In genomic region chr18:62399781-62400308, GRCh38 we compare ENCODE assay signal across 8 cellular contexts.
DNase-seq lines count a peak whose midpoint lies in the region; ATAC-seq and TF ChIP-seq lines count a peak whose summit lies in the region.

No MANE protein-coding gene starts in this region.

- H3K9ac ChIP-seq in mammary epithelial cell (ENCODE audit: insufficient read depth, low read length), result no peak overlapping the region

- no peak overlapping the region for H3K4me2 ChIP-seq in mammary epithelial cell (ENCODE audit: insufficient read depth, low read depth, low read length)

- in situ Hi-C loops in mammary epithelial cell (cut with MboI; ENCODE audit: low sequenced_read_pairs in 2 of 2), result no loop called here

- CTCF ChIA-PET in mammary epithelial cell (lab: Charles Lee; ENCODE audit: low non-redundant PET), result no interaction called here

- dilution Hi-C loops in mammary epithelial cell (cut with HindIII; ENCODE audit: low sequenced_read_pairs), result no loop called here

- BruUV-seq in mammary epithelial cell (replicated peaks; lab: Mats Ljungman, UMichigan), result no TSS peak

- DNase-seq in AG10803 (ENCODE audit: low read depth) (no peak), GM19238 (ENCODE audit: insufficient read length, low spot score) (peak; percentile 25), MG63 (peak; percentile 22), mammary epithelial cell (peak; percentile 7), NCI-H2171 (lab: John Stamatoyannopoulos, UW) (no peak)
- DNase-seq in stimulated activated naive CD4-positive, alpha-beta T cell treated with Interleukin-2 at 50 U/mL for 16 hours (lab: John Stamatoyannopoulos, UW), result no peak

- H3K36me3 ChIP-seq in MG63, result no peaks in the 10 kb centered on the region
- H3K36me3 ChIP-seq in mammary epithelial cell (ENCODE audit: insufficient read depth, low read length), result no peaks in the 10 kb centered on the region

- H3K27ac ChIP-seq in mammary epithelial cell (ENCODE audit: insufficient read depth, low read depth, low read length), result no peak overlapping the region

- H4K20me1 ChIP-seq in mammary epithelial cell (ENCODE audit: insufficient read depth, low read length), result no peaks in the 10 kb centered on the region

- H2AFZ ChIP-seq in mammary epithelial cell (ENCODE audit: low read depth, low read length), result no peak overlapping the region

- no peaks in the 10 kb centered on the region for H3K79me2 ChIP-seq in mammary epithelial cell (ENCODE audit: insufficient read depth, low read length)

- intact Hi-C loops in mammary epithelial cell (cut with micrococcal nuclease), result no loop called here

- H3K27me3 ChIP-seq in MG63 (no peaks in the 10 kb centered on the region), mammary epithelial cell (ENCODE audit: insufficient read depth, low read length) (no peaks in the 10 kb centered on the region)

- TF ChIP-seq CTCF in AG10803 (conservative IDR thresholded peaks at IDR 0.05; ENCODE audit: low read length) (0 out of 2 replicates have a peak, but pooled peaks have one; percentile 1), mammary epithelial cell (conservative IDR thresholded peaks at IDR 0.05 in 1 of 2, IDR thresholded peaks at IDR 0.05 in 1 of 2; ENCODE audit: extremely low read depth in 1 of 2, insufficient read depth in 1 of 2, low read depth in 1 of 2, low read length in 2 of 2) (peak; percentile 10 to 25)

- H3K4me3 ChIP-seq in AG10803 (ENCODE audit: low read length), result no peak overlapping the region
- no peak overlapping the region for H3K4me3 ChIP-seq in MG63
- no peak overlapping the region for H3K4me3 ChIP-seq in mammary epithelial cell (replicated peaks in 1 of 3; ENCODE audit: insufficient read depth in 1 of 3, low read depth in 2 of 3, low read length in 3 of 3)

- H3K4me1 ChIP-seq in mammary epithelial cell (ENCODE audit: insufficient read depth, low read length), result no peaks in the 10 kb centered on the region

- ATAC-seq in GM21390 (IDR thresholded peaks at IDR 0.05; ENCODE audit: unreplicated experiment) (no peak), HG03108 (IDR thresholded peaks at IDR 0.05; ENCODE audit: unreplicated experiment) (no peak)

- 30% methylated on average over 4 of the region's 4 CpGs for WGBS in mammary epithelial cell (ENCODE audit: low coverage, missing lambda C conversion rate)

- H3K9me3 ChIP-seq in MG63, result no peaks in the 10 kb centered on the region
- H3K9me3 ChIP-seq in mammary epithelial cell (replicated peaks; ENCODE audit: insufficient read depth, low read length), result no peaks in the 10 kb centered on the region

Comparison
In these comparisons a context has a peak if more than half of its experiments do, and no peak if none do; other contexts are left out.
1. DNase-seq: peak in GM19238 (single experiment), MG63 (single experiment) and mammary epithelial cell (single experiment); none in AG10803 (single experiment), NCI-H2171 (single experiment) and stimulated activated naive CD4-positive, alpha-beta T cell treated with Interleukin-2 at 50 U/mL for 16 hours (single experiment).